In the genomic region with DNA sequence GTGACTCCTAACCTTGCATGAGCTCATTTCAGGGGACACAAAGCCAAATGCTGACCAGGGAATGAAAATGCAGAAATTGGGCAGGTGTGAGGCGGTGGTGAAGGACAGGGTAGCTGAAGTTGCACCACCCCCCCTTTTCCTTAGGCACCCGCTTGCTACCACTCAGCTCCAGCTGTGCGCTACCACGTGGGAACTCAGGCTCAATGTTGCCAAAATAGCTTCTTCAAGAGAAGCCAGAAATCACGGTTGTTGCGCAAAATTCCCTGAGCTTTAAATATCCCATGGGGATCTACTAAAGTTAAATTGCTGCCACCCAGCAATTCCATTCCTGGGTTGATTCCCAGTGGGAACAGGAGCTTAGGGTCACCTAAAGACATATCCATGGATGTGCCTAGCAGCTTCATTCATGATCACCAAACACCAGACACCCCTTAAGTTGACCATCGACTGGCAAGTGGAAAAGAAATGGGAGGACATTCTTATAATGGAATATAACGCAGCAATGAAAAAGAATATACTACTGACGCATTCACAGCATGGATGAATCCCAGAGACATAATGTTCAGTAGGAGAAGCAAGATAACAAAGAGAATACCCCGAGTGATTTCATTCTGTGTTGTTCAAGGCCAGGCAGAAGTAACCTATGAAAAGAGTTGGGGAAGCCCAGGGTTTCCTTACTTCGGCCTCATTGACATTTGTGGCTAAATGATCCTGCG, we compare ENCODE assay signal across 27 cellular contexts. TPM values are rescaled to one million over a fixed set of nuclear protein-coding genes. Genes with fewer than 3 reads are reported as not detected.
DNase-seq lines count a peak whose midpoint lies in the region; ATAC-seq, FAIRE-seq and TF ChIP-seq lines count a peak whose summit lies in the region.
"Had no signal": no experiment of that assay in that cellular context is flagged by ENCODE, and none has a peak within 500 bp of the region (broad histone marks: within the 10 kb centered on the region; RNA-seq: fewer than 3 reads in every experiment).

No MANE protein-coding gene starts in this region.

- no peak overlapping the region for H2AK5ac ChIP-seq in H1 (ENCODE audit: low read depth, low read length)

- H3K4me1 ChIP-seq in A673 (ENCODE audit: insufficient read depth, low read length, poor library complexity, severe bottlenecking): no peaks in the 10 kb centered on the region
- peaks cover 0 to 5% (median 0%) of the 10 kb centered on the region in 4 experiments; a peak in 2 of 7 replicates for H3K4me1 ChIP-seq in H1 (replicated peaks in 1 of 4; ENCODE audit: control insufficient read depth in 3 of 4, insufficient read depth in 4 of 4, low read length in 3 of 4)
- H3K4me1 ChIP-seq in small intestine (ENCODE audit: control insufficient read depth in 2 of 2, insufficient read depth in 1 of 2, low read depth in 1 of 2, low read length in 1 of 2): no peaks in the 10 kb centered on the region
- H3K4me1 ChIP-seq: neural progenitor cell, pancreas, uterus had no signal

- H3K56ac ChIP-seq in H1 (replicated peaks; ENCODE audit: insufficient read length, low read depth, low read length): no peak overlapping the region

- H2BK20ac ChIP-seq in H1 (ENCODE audit: low read length): no peak overlapping the region

- TF ChIP-seq EP300 in H1 (IDR thresholded peaks at IDR 0.05; ENCODE audit: borderline replicate concordance in 1 of 2, low read depth in 2 of 2, low read length in 2 of 2): no peak

- no peak for TF ChIP-seq POLR2A in H1 (IDR thresholded peaks at IDR 0.05; ENCODE audit: control extremely low read depth in 1 of 2, low read depth in 2 of 2, low read length in 2 of 2)

- peaks cover 3% of the 10 kb centered on the region; the same call in 1 of the 2 replicates for H3K23me2 ChIP-seq in H1 (ENCODE audit: low read depth, low read length)

- ATAC-seq in GM19395 (IDR thresholded peaks at IDR 0.05; ENCODE audit: unreplicated experiment) (no peak), GM21786 (IDR thresholded peaks at IDR 0.05; ENCODE audit: unreplicated experiment) (no peak), GM18873 (IDR thresholded peaks at IDR 0.05; ENCODE audit: low FRiP score, unreplicated experiment) (no peak)
- ATAC-seq: body of pancreas; HCT116; stimulated activated naive CD8-positive, alpha-beta T cell treated with anti-CD3 and anti-CD28 coated beads, Interleukin-15, Interleukin-2, amounts not matched to agents 100 U/mL and 50 U/mL, for 24 hours; T-cell had no signal

- no peak overlapping the region for H3K14ac ChIP-seq in H1 (ENCODE audit: insufficient read length)

- no peak for TF ChIP-seq RAD21 in H1 (IDR thresholded peaks at IDR 0.05 in 1 of 2, conservative IDR thresholded peaks at IDR 0.05 in 1 of 2; ENCODE audit: low read depth in 2 of 2, low read length in 2 of 2)

- no peak overlapping the region for H2BK12ac ChIP-seq in H1 (ENCODE audit: low read depth, low read length)

- no peak overlapping the region for H3K27ac ChIP-seq in A673 (ENCODE audit: low read depth, low read length, poor library complexity, severe bottlenecking)
- H3K27ac ChIP-seq in H1 (ENCODE audit: low read depth, low read length): no peak overlapping the region
- no peak overlapping the region for H3K27ac ChIP-seq in small intestine (ENCODE audit: low read depth in 1 of 2, low read length in 1 of 2)
- H3K27ac ChIP-seq: body of pancreas, neural progenitor cell, pancreas, skin epidermis had no signal

- H3K27me3 ChIP-seq in A673 (replicated peaks; ENCODE audit: insufficient read depth, low read depth, low read length, poor library complexity) (no peaks in the 10 kb centered on the region), H1 (replicated peaks in 1 of 4; ENCODE audit: control insufficient read depth in 3 of 4, extremely low read depth in 1 of 4, insufficient read depth in 3 of 4, low read length in 3 of 4) (no peaks in the 10 kb centered on the region), small intestine (ENCODE audit: control insufficient read depth in 2 of 2, insufficient read depth in 2 of 2, low read length in 2 of 2) (no peaks in the 10 kb centered on the region)
- H3K27me3 ChIP-seq: body of pancreas, pancreas, uterus had no signal

- H3K4me3 ChIP-seq in A673 (ENCODE audit: low read depth, low read length, poor library complexity, severe bottlenecking): no peak overlapping the region
- no peak overlapping the region for H3K4me3 ChIP-seq in H1 (ENCODE audit: extremely low read depth in 1 of 4, insufficient read depth in 2 of 4, low read depth in 3 of 4, low read length in 4 of 4)
- no peak overlapping the region for H3K4me3 ChIP-seq in small intestine (ENCODE audit: low read depth in 1 of 2, low read length in 2 of 2)
- H3K4me3 ChIP-seq: body of pancreas, esophagus muscularis mucosa, neural progenitor cell, pancreas, skin epidermis, uterus had no signal

- H2AFZ ChIP-seq in H1 (ENCODE audit: low read length): no peak overlapping the region
- H2AFZ ChIP-seq: neural progenitor cell had no signal

- no peak overlapping the region for H3K18ac ChIP-seq in H1 (ENCODE audit: extremely low read depth, low read length)

- POLR2A ChIA-PET in A673 (lab: Charles Lee; ENCODE audit: low non-redundant PET) (no interaction called here), H1 (lab: Charles Lee; ENCODE audit: partially characterized antibody) (interaction anchor here (1.0 kb wide), 1 partner anchor 130 kb away, joined by 3 read pairs; no protein-coding TSS in a partner anchor)

- no peak overlapping the region for H4K91ac ChIP-seq in H1 (replicated peaks; ENCODE audit: insufficient read length, low read length)

- H3K79me1 ChIP-seq in H1 (ENCODE audit: low read depth, low read length): no peaks in the 10 kb centered on the region

- H3K9me3 ChIP-seq in A673 (ENCODE audit: low read depth, low read length, poor library complexity, severe bottlenecking) (no peaks in the 10 kb centered on the region), H1 (ENCODE audit: insufficient read depth in 2 of 2, low read depth in 1 of 2, low read length in 1 of 2) (no peaks in the 10 kb centered on the region), small intestine (ENCODE audit: control insufficient read depth, low read depth) (no peaks in the 10 kb centered on the region)
- H3K9me3 ChIP-seq: body of pancreas, esophagus muscularis mucosa, pancreas, uterus had no signal

- 91% methylated on average over 12 of the region's 12 CpGs; no CpG with 5 or more reads in 1 of the 2 experiments for WGBS in H1 (ENCODE audit: extremely low coverage in 1 of 2, insufficient coverage in 1 of 2, insufficient read length in 1 of 2, insufficient replicate concordance in 2 of 2, low coverage in 1 of 2, low lambda C conversion rate in 2 of 2, missing lambda C conversion rate in 1 of 2), 2 experiments
- WGBS in small intestine, 3 donors: 83 to 95% (median 87%) methylated on average over 12 of the region's 12 CpGs

- H3K4ac ChIP-seq in H1 (replicated peaks; ENCODE audit: insufficient read length, low read depth, low read length): no peak overlapping the region

- H2BK5ac ChIP-seq in H1 (ENCODE audit: low read depth, low read length): no peak overlapping the region

- H2BK120ac ChIP-seq in H1 (replicated peaks; ENCODE audit: low read depth, low read length): no peak overlapping the region

- no TSS peak for BruUV-seq in A673 (replicated peaks; lab: Mats Ljungman, UMichigan)

- H4K20me1 ChIP-seq in H1 (replicated peaks in 1 of 2; ENCODE audit: control insufficient read depth in 1 of 2, insufficient read depth in 2 of 2, low read length in 2 of 2): no peaks in the 10 kb centered on the region

- H3K79me2 ChIP-seq in H1 (ENCODE audit: control insufficient read depth in 1 of 2, insufficient read depth in 2 of 2, low read length in 2 of 2): no peaks in the 10 kb centered on the region

- no peak overlapping the region for H2BK15ac ChIP-seq in H1 (ENCODE audit: low read length)

- CTCF ChIA-PET in A673 (lab: Charles Lee): interaction anchor here (0.7 to 1.1 kb wide), 2 partner anchors 18 to 186 kb away, joined by 3 to 4 read pairs; no protein-coding TSS in a partner anchor
- CTCF ChIA-PET in H1 (lab: Charles Lee; ENCODE audit: partially characterized antibody): interaction anchor here (1.2 to 2.2 kb wide), 6 partner anchors 19 to 129 kb away, joined by 3 to 9 read pairs (median 5); no protein-coding TSS in a partner anchor

- H3K9ac ChIP-seq in H1 (replicated peaks in 1 of 4; ENCODE audit: extremely low read depth in 1 of 4, low read depth in 3 of 4, low read length in 3 of 4): no peak overlapping the region; a peak in 1 of 7 replicates
- H3K9ac ChIP-seq: neural progenitor cell had no signal

- H3K36me3 ChIP-seq in A673 (ENCODE audit: insufficient read depth, low read length, poor library complexity, severe bottlenecking) (no peaks in the 10 kb centered on the region), H1 (ENCODE audit: control insufficient read depth in 2 of 4, insufficient read depth in 4 of 4, low read length in 3 of 4) (no peaks in the 10 kb centered on the region), small intestine (ENCODE audit: control insufficient read depth in 2 of 2, insufficient read depth in 2 of 2, low read length in 2 of 2) (no peaks in the 10 kb centered on the region)
- H3K36me3 ChIP-seq: esophagus muscularis mucosa, neural progenitor cell, pancreas, uterus had no signal

- H3K23ac ChIP-seq in H1 (ENCODE audit: insufficient read length): no peak overlapping the region

- FAIRE-seq in H1 (lab: Jason Lieb, UNC) (no peak), small intestine (lab: Jason Lieb, UNC) (no peak)
- FAIRE-seq: GM12891, pancreas had no signal

- no peak overlapping the region for H4K5ac ChIP-seq in H1 (ENCODE audit: insufficient read length, low read depth, low read length)

- H3K4me2 ChIP-seq in H1 (ENCODE audit: insufficient read depth in 1 of 2, low read depth in 2 of 2, low read length in 2 of 2): no peak overlapping the region
- H3K4me2 ChIP-seq: neural progenitor cell had no signal

- H4K8ac ChIP-seq in H1 (ENCODE audit: extremely low read depth, insufficient read depth, low read length): no peak overlapping the region

- no peak for TF ChIP-seq CTCF in A673 (conservative IDR thresholded peaks at IDR 0.05; ENCODE audit: low read depth, low read length)
- no peak for TF ChIP-seq CTCF in H1 (IDR thresholded peaks at IDR 0.05; ENCODE audit: control extremely low read depth in 1 of 3, insufficient read depth in 1 of 3, low read depth in 1 of 3, low read length in 3 of 3)

- intact Hi-C loops in A673 (cut with micrococcal nuclease; ENCODE audit: unreplicated experiment): no loop called here

- DNase-seq in A673 (ENCODE audit: low spot score) (peak; percentile 28), LHCN-M2 (ENCODE audit: low read depth) (peak; percentile 9), H1 (ENCODE audit: low read depth in 1 of 2, low spot score in 2 of 2) (no peak), middle frontal gyrus (ENCODE audit: extremely low spot score, low spot score) (peak; percentile 18), small intestine (no peak)
- DNase-seq: ACHN; activated CD4-positive, alpha-beta T cell treated with anti-CD3 and anti-CD28 coated beads, Interleukin-2, amount 10 ng/mL, durations not matched to agents 7 days and 5 days; activated gamma-delta T cell; activated T-cell treated with anti-CD3 and anti-CD28 coated beads, Interleukin-2, amount 50 U/mL, for 24 hours; body of pancreas; DMS153; NCI-H1417 treated with DMSO at 0.1 percent for 48 hours; NCI-H2081; NCI-H2227 treated with DMSO at 0.1 percent for 48 hours; NCI-H526; pancreas; stimulated activated naive CD8-positive, alpha-beta T cell treated with anti-CD3 and anti-CD28 coated beads, Interleukin-15, Interleukin-2, amounts not matched to agents 100 U/mL and 50 U/mL, for 24 hours; T-cell; uterus had no signal

RNA-seq across cellular contexts. Expression of a gene that starts 12.8 kb away (rescaled TPM):
- total RNA-seq in A673 (2021) (66.1 and 72.0 TPM in 2 replicates), LHCN-M2 (2014; rRNA removed) (0.45 and 1.6 TPM in 2 replicates)
- polyA plus RNA-seq in LHCN-M2 (2012): 1.00 TPM
- 112 and 119 TPM in 2 replicates for total RNA-seq in H1 (2021; fragmentation: NEBNext Ultra II Directional; extraction: Animal tissue kit (Norgen Biotek cat#: 25700))
- polyA plus RNA-seq in H1 (2011; rRNA removed) (95.6 and 158 TPM in 2 replicates), small intestine (10 to 100 TPM; 11.1 to 22.7 (median 13.4) TPM)
- 70.7 TPM for polyA plus RNA-seq in H1 (2011; cell fraction: cytosol; rRNA removed)
- polyA plus RNA-seq in H1 (2011; cell fraction: nucleus; rRNA removed): 342 TPM
- 42.7 to 97.4 TPM (median 91.9 TPM) in 4 replicates for polyA plus RNA-seq in H1 (2012, experiment 1 of 2)
- polyA plus RNA-seq in H1 (2012, experiment 2 of 2): 55.8 TPM
- 81.7 TPM for polyA plus RNA-seq in H1 (2013, experiment 1 of 2)
- polyA plus RNA-seq in H1 (2013, experiment 2 of 2): 76.2 TPM
- 102 and 137 TPM in 2 replicates for polyA minus RNA-seq in H1 (2011; rRNA and poly(A)+ RNA removed)
- polyA minus RNA-seq in H1 (2011; cell fraction: cytosol; rRNA and poly(A)+ RNA removed): 97.0 TPM
- 130 TPM for polyA minus RNA-seq in H1 (2011; cell fraction: nucleus; rRNA and poly(A)+ RNA removed)

Comparison
In these comparisons a context has a peak if more than half of its experiments do, and no peak if none do; other contexts are left out.
1. DNase-seq: peak in A673 (single experiment), LHCN-M2 (single experiment) and middle frontal gyrus (single experiment); none in H1 (0 of 2) and small intestine (single experiment).
2. RNA of a gene that starts 12.8 kb away (total RNA-seq): 112 to 119 TPM in H1 and 66.1 to 72.0 TPM in A673; 0.45 to 1.6 TPM in LHCN-M2; every median in the first group is over 10 times any median in the second.